Comparison of ENCODE assay signal across 23 cellular contexts in the genomic region with DNA sequence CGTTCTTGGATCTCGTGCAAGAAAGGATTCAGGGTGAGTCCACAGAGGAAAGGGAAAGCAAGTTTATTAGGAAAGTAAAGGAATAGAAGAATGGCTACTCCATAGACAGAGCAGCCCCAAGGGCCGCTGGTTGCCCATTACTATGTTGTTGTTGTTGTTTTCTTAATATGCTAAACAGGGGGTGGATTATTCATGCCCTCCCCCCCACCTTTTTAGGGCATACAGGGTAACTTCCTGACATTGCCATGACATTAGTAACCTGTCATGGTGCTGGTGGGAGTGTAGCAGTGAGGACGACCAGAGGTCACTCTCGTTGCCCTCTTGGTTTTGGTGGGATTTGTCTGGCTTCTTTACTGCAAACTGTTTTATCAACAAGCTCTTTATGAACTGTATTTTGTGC.
"Had no signal": no experiment of that assay in that cellular context is flagged by ENCODE, and none has a peak within 500 bp of the region (broad histone marks: within the 10 kb centered on the region; RNA-seq: fewer than 3 reads in every experiment).

No MANE protein-coding gene starts in this region.

- H3K9me3 ChIP-seq: esophagus muscularis mucosa, gastrocnemius medialis, heart right ventricle, ovary, right atrium auricular region, sigmoid colon, stomach, thoracic aorta, transverse colon had no signal

- H3K9ac ChIP-seq: neural progenitor cell had no signal

- H3K4me3 ChIP-seq: esophagus muscularis mucosa, gastrocnemius medialis, heart right ventricle, neural progenitor cell, ovary, right atrium auricular region, sigmoid colon, skin epidermis, stomach, thoracic aorta, transverse colon had no signal

- H3K4me1 ChIP-seq: esophagus muscularis mucosa, gastrocnemius medialis, heart right ventricle, right atrium auricular region, sigmoid colon, stomach, transverse colon had no signal

- H3K4me2 ChIP-seq: neural progenitor cell had no signal

- H3K4me3 Mint-ChIP-seq: memory B cell; natural killer cell treated with Interleukin-12 subunit alpha and Interleukin-12 subunit beta and Interleukin-15 and Interleukin-18, amount 100 ng/mL, for 72 hours; neural progenitor cell had no signal

- ATAC-seq: gastrocnemius medialis; heart right ventricle; left lobe of liver; natural killer cell treated with Interleukin-12 subunit alpha and Interleukin-12 subunit beta and Interleukin-15 and Interleukin-18, amount 100 ng/mL, for 72 hours had no signal

- H3K36me3 Mint-ChIP-seq: memory B cell; natural killer cell treated with Interleukin-12 subunit alpha and Interleukin-12 subunit beta and Interleukin-15 and Interleukin-18, amount 100 ng/mL, for 72 hours; neural progenitor cell had no signal

- DNase-seq: effector memory CD4-positive, alpha-beta T cell; gastrocnemius medialis; heart right ventricle; hypothalamus; islet precursor cell; midbrain; nucleus accumbens; ovary; sigmoid colon; stimulated activated CD4-positive, alpha-beta T cell treated with anti-CD3 and anti-CD28 coated beads, Interleukin-2, amount 100 ng/mL, for 24 hours; stimulated activated naive CD4-positive, alpha-beta T cell; stomach; substantia nigra; transverse colon had no signal

- H3K27me3 ChIP-seq: esophagus muscularis mucosa, gastrocnemius medialis, neural progenitor cell, ovary, right atrium auricular region, sigmoid colon, stomach, transverse colon had no signal

- H3K27me3 Mint-ChIP-seq: memory B cell; natural killer cell treated with Interleukin-12 subunit alpha and Interleukin-12 subunit beta and Interleukin-15 and Interleukin-18, amount 100 ng/mL, for 72 hours had no signal

- H3K27ac ChIP-seq: epithelial cell of prostate, esophagus muscularis mucosa, gastrocnemius medialis, heart right ventricle, neural progenitor cell, ovary, right atrium auricular region, sigmoid colon, skin epidermis, stomach, thoracic aorta, transverse colon had no signal

- H3K4me1 Mint-ChIP-seq: memory B cell had no signal

- H3K27ac Mint-ChIP-seq: memory B cell; natural killer cell treated with Interleukin-12 subunit alpha and Interleukin-12 subunit beta and Interleukin-15 and Interleukin-18, amount 100 ng/mL, for 72 hours; neural progenitor cell had no signal

- H3K9me3 Mint-ChIP-seq: memory B cell, neural progenitor cell had no signal

- H3K36me3 ChIP-seq: esophagus muscularis mucosa, gastrocnemius medialis, heart right ventricle, neural progenitor cell, ovary, right atrium auricular region, sigmoid colon, stomach, thoracic aorta, transverse colon had no signal
